Comparison of ENCODE assay signal across 8 cellular contexts in genomic region chr2:169877406-169877805, GRCh38. TPM values are rescaled to one million over a fixed set of nuclear protein-coding genes. Genes with fewer than 3 reads are reported as not detected.
DNase-seq lines count a peak whose midpoint lies in the region; ATAC-seq and TF ChIP-seq lines count a peak whose summit lies in the region.

No MANE protein-coding gene starts in this region.

- H3K9me3 Mint-ChIP-seq in type B pancreatic cell, result no peaks in the 10 kb centered on the region

- no peak overlapping the region for H3K27ac Mint-ChIP-seq in type B pancreatic cell

- peak; percentile 73 for ATAC-seq in Right ventricle myocardium superior (ENCODE audit: poor library complexity)
- no peak for ATAC-seq in HG02623 (IDR thresholded peaks at IDR 0.05; ENCODE audit: unreplicated experiment)

- H3K27me3 Mint-ChIP-seq in type B pancreatic cell, result no peaks in the 10 kb centered on the region

- DNase-seq in Right ventricle myocardium superior, result no peak
- no peak for DNase-seq in cardiac septum (ENCODE audit: low spot score)
- peak; percentile 58 for DNase-seq in RKO (ENCODE audit: low spot score)
- peak; percentile 10 for DNase-seq in fibroblast of the conjunctiva (ENCODE audit: low read depth)
- DNase-seq in type B pancreatic cell (ENCODE audit: extremely low spot score, unreplicated experiment), result no peak
- DNase-seq in stimulated activated naive CD4-positive, alpha-beta T cell treated with Interleukin-2 at 50 U/mL for 16 hours (lab: John Stamatoyannopoulos, UW), result no peak
- DNase-seq in mesenteric fat pad (ENCODE audit: low spot score), result no peak

- no peaks in the 10 kb centered on the region for H3K4me1 Mint-ChIP-seq in type B pancreatic cell (ENCODE audit: unreplicated experiment)

- H3K4me3 Mint-ChIP-seq in type B pancreatic cell, result no peak overlapping the region

- intact Hi-C loops in Right ventricle myocardium superior (cut with DNase I) (loop anchor here (5.0 kb wide), 1 partner anchor 50 kb away; the partner anchor contains the start of gene UBR3), cardiac septum (cut with DNase I) (no loop called here)

- peak; percentile 45 for TF ChIP-seq CTCF in type B pancreatic cell (conservative IDR thresholded peaks at IDR 0.05)

- H3K36me3 Mint-ChIP-seq in type B pancreatic cell, result peaks cover 8% of the 10 kb centered on the region

RNA-seq across cellular contexts. Expression of gene UBR3, which starts 50.2 kb away (rescaled TPM):
- total RNA-seq in Right ventricle myocardium superior, result 112 TPM
- 87.5 TPM for total RNA-seq in cardiac septum
- 32.5 and 34.4 TPM in 2 replicates for total RNA-seq in type B pancreatic cell (ENCODE audit: low replicate concordance)
- 62.9 TPM for total RNA-seq in mesenteric fat pad

RNA-seq across cellular contexts. Expression of gene METTL5, which starts 52.7 kb away (rescaled TPM):
- total RNA-seq in Right ventricle myocardium superior, result 69.1 TPM
- total RNA-seq in cardiac septum, result 61.5 TPM
- 39.3 and 49.4 TPM in 2 replicates for total RNA-seq in type B pancreatic cell (ENCODE audit: low replicate concordance)
- 69.4 TPM for total RNA-seq in mesenteric fat pad

Comparison
In these comparisons a context has a peak if more than half of its experiments do, and no peak if none do; other contexts are left out.
1. DNase-seq: peak in RKO (single experiment) and fibroblast of the conjunctiva (single experiment); none in Right ventricle myocardium superior (single experiment), cardiac septum (single experiment), type B pancreatic cell (single experiment), stimulated activated naive CD4-positive, alpha-beta T cell treated with Interleukin-2 at 50 U/mL for 16 hours (single experiment) and mesenteric fat pad (single experiment).